1 cellular context compared by ENCODE assay signal in genomic region chrX:40544343-40545250, GRCh38.
A peak's percentile ranks its signal among the peaks of the same experiment; 100 is the strongest.
TF ChIP-seq lines count a peak whose summit lies in the region.

No MANE protein-coding gene starts in this region.

TF ChIP-seq in K562, 482 proteins besides CTCF, POLR2A, EP300 and RAD21 (continued from another document and continues in another):
- TF ChIP-seq ZNF407 (IDR thresholded peaks at IDR 0.05; ENCODE audit: low read depth), result no peak
- no peak for TF ChIP-seq KDM2B (CRISPR knock-in tag; IDR thresholded peaks at IDR 0.05)
- no peak for TF ChIP-seq ZNF197 (CRISPR knock-in tag; IDR thresholded peaks at IDR 0.05; ENCODE audit: low read depth)
- no peak for TF ChIP-seq ZNF3 (CRISPR knock-in tag; IDR thresholded peaks at IDR 0.05)
- no peak for TF ChIP-seq KLF13 (tag; IDR thresholded peaks at IDR 0.05; ENCODE audit: borderline replicate concordance, low read depth)
- peak; percentile 91 for TF ChIP-seq KLF16 (IDR thresholded peaks at IDR 0.05)
- peak; percentile 95 for TF ChIP-seq CBFA2T2 (conservative IDR thresholded peaks at IDR 0.05)
- no peak for TF ChIP-seq KLF6 (CRISPR knock-in tag; IDR thresholded peaks at IDR 0.05; ENCODE audit: borderline replicate concordance)
- TF ChIP-seq SIRT6 (IDR thresholded peaks at IDR 0.05; ENCODE audit: low read depth, low read length), result no peak
- TF ChIP-seq CAMTA2 (CRISPR knock-in tag; conservative IDR thresholded peaks at IDR 0.05), result no peak
- TF ChIP-seq FOSL1 (tag; conservative IDR thresholded peaks at IDR 0.05), result 0 out of 2 replicates have a peak, but pooled peaks have one; percentile 30
- TF ChIP-seq FOXM1 (IDR thresholded peaks at IDR 0.05; ENCODE audit: low read depth), result peak; percentile 87
- TF ChIP-seq FOXM1 (CRISPR knock-in tag; IDR thresholded peaks at IDR 0.05; ENCODE audit: low read depth), result no peak
- no peak for TF ChIP-seq PHF8 (IDR thresholded peaks at IDR 0.05; ENCODE audit: borderline replicate concordance, low read length)
- no peak for TF ChIP-seq BCL6 (CRISPR knock-in tag; IDR thresholded peaks at IDR 0.05)
- TF ChIP-seq GABPA (tag; conservative IDR thresholded peaks at IDR 0.05; ENCODE audit: low read depth), result no peak
- TF ChIP-seq EGR1 (conservative IDR thresholded peaks at IDR 0.05), result no peak
- no peak for TF ChIP-seq SRSF3 (IDR thresholded peaks at IDR 0.05; ENCODE audit: insufficient read depth, low read length)
- TF ChIP-seq PML (IDR thresholded peaks at IDR 0.05; ENCODE audit: low read length), result peak; percentile 92
- TF ChIP-seq, protein P1, sequence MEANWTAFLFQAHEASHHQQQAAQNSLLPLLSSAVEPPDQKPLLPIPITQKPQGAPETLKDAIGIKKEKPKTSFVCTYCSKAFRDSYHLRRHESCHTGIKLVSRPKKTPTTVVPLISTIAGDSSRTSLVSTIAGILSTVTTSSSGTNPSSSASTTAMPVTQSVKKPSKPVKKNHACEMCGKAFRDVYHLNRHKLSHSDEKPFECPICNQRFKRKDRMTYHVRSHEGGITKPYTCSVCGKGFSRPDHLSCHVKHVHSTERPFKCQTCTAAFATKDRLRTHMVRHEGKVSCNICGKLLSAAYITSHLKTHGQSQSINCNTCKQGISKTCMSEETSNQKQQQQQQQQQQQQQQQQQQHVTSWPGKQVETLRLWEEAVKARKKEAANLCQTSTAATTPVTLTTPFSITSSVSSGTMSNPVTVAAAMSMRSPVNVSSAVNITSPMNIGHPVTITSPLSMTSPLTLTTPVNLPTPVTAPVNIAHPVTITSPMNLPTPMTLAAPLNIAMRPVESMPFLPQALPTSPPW (CRISPR knock-in tag; IDR thresholded peaks at IDR 0.05), result peak; percentile 75
- peak; percentile 97 for TF ChIP-seq CBFA2T3 (IDR thresholded peaks at IDR 0.05)
- no peak for TF ChIP-seq CCAR2 (IDR thresholded peaks at IDR 0.05; ENCODE audit: low read depth, low read length)
- TF ChIP-seq ZNF644 (tag; IDR thresholded peaks at IDR 0.05; ENCODE audit: low read depth), result 0 out of 2 replicates have a peak, but pooled peaks have one; percentile 34
- no peak for TF ChIP-seq HNRNPK (IDR thresholded peaks at IDR 0.05; ENCODE audit: low read depth, low read length, poor library complexity, severe bottlenecking)
- no peak for TF ChIP-seq PREB (CRISPR knock-in tag; IDR thresholded peaks at IDR 0.05)
- TF ChIP-seq TAL1 (IDR thresholded peaks at IDR 0.05), result peak; percentile 96
- TF ChIP-seq HNRNPLL (IDR thresholded peaks at IDR 0.05; ENCODE audit: low read depth, low read length, poor library complexity, severe bottlenecking), result no peak
- no peak for TF ChIP-seq TCF7 (IDR thresholded peaks at IDR 0.05; ENCODE audit: borderline replicate concordance)
- no peak for TF ChIP-seq CEBPG (CRISPR knock-in tag; IDR thresholded peaks at IDR 0.05)
- TF ChIP-seq CEBPG (tag; conservative IDR thresholded peaks at IDR 0.05 in 1 of 2, IDR thresholded peaks at IDR 0.05 in 1 of 2), result no peak
- 0 out of 2 replicates have a peak, but pooled peaks have one; percentile 49 for TF ChIP-seq ZKSCAN8 (CRISPR knock-in tag; IDR thresholded peaks at IDR 0.05)
- TF ChIP-seq ZNF707 (CRISPR knock-in tag; conservative IDR thresholded peaks at IDR 0.05), result no peak
- 0 out of 2 replicates have a peak, but pooled peaks have one; percentile 28 for TF ChIP-seq EP400 (IDR thresholded peaks at IDR 0.05)
- no peak for TF ChIP-seq POLR2H (tag; IDR thresholded peaks at IDR 0.05; ENCODE audit: low read depth)
- no peak for TF ChIP-seq FOXP1 (CRISPR knock-in tag; IDR thresholded peaks at IDR 0.05)
- TF ChIP-seq, protein P2, sequence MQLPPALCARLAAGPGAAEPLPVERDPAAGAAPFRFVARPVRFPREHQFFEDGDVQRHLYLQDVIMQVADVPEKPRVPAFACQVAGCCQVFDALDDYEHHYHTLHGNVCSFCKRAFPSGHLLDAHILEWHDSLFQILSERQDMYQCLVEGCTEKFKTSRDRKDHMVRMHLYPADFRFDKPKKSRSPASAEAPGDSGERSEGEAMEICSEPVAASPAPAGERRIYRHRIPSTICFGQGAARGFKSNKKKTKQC (CRISPR knock-in tag; IDR thresholded peaks at IDR 0.05), result no peak
- TF ChIP-seq, protein P3, sequence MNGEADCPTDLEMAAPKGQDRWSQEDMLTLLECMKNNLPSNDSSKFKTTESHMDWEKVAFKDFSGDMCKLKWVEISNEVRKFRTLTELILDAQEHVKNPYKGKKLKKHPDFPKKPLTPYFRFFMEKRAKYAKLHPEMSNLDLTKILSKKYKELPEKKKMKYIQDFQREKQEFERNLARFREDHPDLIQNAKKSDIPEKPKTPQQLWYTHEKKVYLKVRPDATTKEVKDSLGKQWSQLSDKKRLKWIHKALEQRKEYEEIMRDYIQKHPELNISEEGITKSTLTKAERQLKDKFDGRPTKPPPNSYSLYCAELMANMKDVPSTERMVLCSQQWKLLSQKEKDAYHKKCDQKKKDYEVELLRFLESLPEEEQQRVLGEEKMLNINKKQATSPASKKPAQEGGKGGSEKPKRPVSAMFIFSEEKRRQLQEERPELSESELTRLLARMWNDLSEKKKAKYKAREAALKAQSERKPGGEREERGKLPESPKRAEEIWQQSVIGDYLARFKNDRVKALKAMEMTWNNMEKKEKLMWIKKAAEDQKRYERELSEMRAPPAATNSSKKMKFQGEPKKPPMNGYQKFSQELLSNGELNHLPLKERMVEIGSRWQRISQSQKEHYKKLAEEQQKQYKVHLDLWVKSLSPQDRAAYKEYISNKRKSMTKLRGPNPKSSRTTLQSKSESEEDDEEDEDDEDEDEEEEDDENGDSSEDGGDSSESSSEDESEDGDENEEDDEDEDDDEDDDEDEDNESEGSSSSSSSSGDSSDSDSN (IDR thresholded peaks at IDR 0.05; ENCODE audit: borderline replicate concordance in 1 of 2, low read depth in 2 of 2, low read length in 2 of 2), result peak in 1 of 2 experiments; percentile 37; a peak in 1 of 4 replicates
- TF ChIP-seq ZNF134 (CRISPR knock-in tag; conservative IDR thresholded peaks at IDR 0.05), result no peak
- TF ChIP-seq ASH1L (IDR thresholded peaks at IDR 0.05; ENCODE audit: borderline replicate concordance, low read depth, partially characterized antibody), result no peak
- no peak for TF ChIP-seq HINFP (tag; conservative IDR thresholded peaks at IDR 0.05; ENCODE audit: low read depth)
- TF ChIP-seq ZNF77 (CRISPR knock-in tag; IDR thresholded peaks at IDR 0.05), result no peak
- no peak for TF ChIP-seq ARNT (IDR thresholded peaks at IDR 0.05)
- TF ChIP-seq ELF1 (tag; IDR thresholded peaks at IDR 0.05), result no peak
- no peak for TF ChIP-seq ILF3 (IDR thresholded peaks at IDR 0.05; ENCODE audit: borderline replicate concordance)
- TF ChIP-seq CBX2 (IDR thresholded peaks at IDR 0.05; ENCODE audit: insufficient read depth, low read length, poor library complexity, severe bottlenecking), result no peak
- TF ChIP-seq SIN3B (IDR thresholded peaks at IDR 0.05; ENCODE audit: low read depth), result no peak
- TF ChIP-seq KDM1A (IDR thresholded peaks at IDR 0.05), result peak; percentile 20 to 44; a peak in 2 of 4 replicates
- TF ChIP-seq MTF1 (CRISPR knock-in tag; IDR thresholded peaks at IDR 0.05; ENCODE audit: borderline replicate concordance), result no peak
- TF ChIP-seq ZNF609 (CRISPR knock-in tag; IDR thresholded peaks at IDR 0.05; ENCODE audit: borderline replicate concordance), result no peak
